ENCODE assay signal across 13 cellular contexts in the genomic region with DNA sequence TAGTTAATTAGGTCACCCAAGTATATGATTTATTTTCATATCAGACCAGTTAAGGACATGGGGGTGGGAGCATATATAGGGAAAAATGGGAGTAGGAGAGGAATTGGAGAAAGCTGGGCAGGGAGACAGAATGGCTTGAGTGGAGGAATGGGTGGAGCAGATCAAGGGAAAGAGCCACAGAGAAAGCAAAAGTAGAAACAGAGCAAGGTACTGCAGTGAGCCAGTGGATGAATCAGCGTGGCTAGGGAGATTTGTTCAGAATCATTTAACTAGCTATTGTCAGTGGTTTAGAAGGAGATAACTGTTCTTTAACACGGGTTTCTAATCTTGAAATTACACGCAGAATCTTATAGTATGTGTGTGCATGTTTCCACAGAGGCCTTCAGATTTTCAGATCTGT. TPM values are rescaled to one million over a fixed set of nuclear protein-coding genes. Genes with fewer than 3 reads are reported as not detected.
A peak's percentile ranks its signal among the peaks of the same experiment; 100 is the strongest.
DNase-seq lines count a peak whose midpoint lies in the region; ATAC-seq and TF ChIP-seq lines count a peak whose summit lies in the region.
"Had no signal": no experiment of that assay in that cellular context is flagged by ENCODE, and none has a peak within 500 bp of the region (broad histone marks: within the 10 kb centered on the region; RNA-seq: fewer than 3 reads in every experiment).

No MANE protein-coding gene starts in this region.

- intact Hi-C loops in left colon (cut with DNase I, micrococcal nuclease), result no loop called here
- intact Hi-C loops in heart left ventricle (cut with DNase I), result no loop called here

- H3K27me3 ChIP-seq in heart left ventricle, result no peaks in the 10 kb centered on the region

- H3K9me3 ChIP-seq in heart left ventricle, result peaks cover 0 to 11% (median 0%) of the 10 kb centered on the region in 12 donors
- H3K9me3 ChIP-seq: psoas muscle had no signal

- peak; percentile 16 for DNase-seq in stimulated activated CD4-positive, alpha-beta T cell treated with anti-CD3 and anti-CD28 coated beads, Interleukin-1b, Interleukin-23, amount 100 ng/mL, for 48 hours
- DNase-seq in stimulated activated CD4-positive, alpha-beta T cell treated with anti-CD3 and anti-CD28 coated beads, Interleukin-2, amount 100 ng/mL, for 24 hours, result no peak
- peak; percentile 22 for DNase-seq in MV-4-11 (lab: John Stamatoyannopoulos, UW)
- DNase-seq in left colon, result no peak
- DNase-seq in NCI-H748 (lab: John Stamatoyannopoulos, UW; ENCODE audit: unreplicated experiment), result no peak
- no peak for DNase-seq in ecto neural progenitor cell (ENCODE audit: low spot score)
- DNase-seq in heart left ventricle, result no peak
- DNase-seq: CD4-positive, alpha-beta T cell; left cardiac atrium; NCI-H446 treated with DMSO at 0.1 percent for 48 hours; psoas muscle; T-cell had no signal

- ATAC-seq in esophagus mucosa (peak; percentile 52), left colon (no peak), heart left ventricle (no peak)
- ATAC-seq: psoas muscle, T-cell had no signal

- TF ChIP-seq CTCF in heart left ventricle (IDR thresholded peaks at IDR 0.05), result no peak

- WGBS in heart left ventricle, 4 donors, result 80 to 84% (median 82%) methylated on average over 3 of the region's 3 CpGs

- H3K36me3 ChIP-seq in heart left ventricle, result no peaks in the 10 kb centered on the region

- no peak for TF ChIP-seq POLR2A in heart left ventricle (IDR thresholded peaks at IDR 0.05)

- H3K27ac ChIP-seq in heart left ventricle, result no peak overlapping the region
- H3K27ac ChIP-seq: psoas muscle had no signal

- peaks cover 0 to 11% (median 0%) of the 10 kb centered on the region in 12 donors for H3K4me1 ChIP-seq in heart left ventricle

- no peak overlapping the region for H3K4me3 ChIP-seq in heart left ventricle
- H3K4me3 ChIP-seq: psoas muscle had no signal

RNA-seq across cellular contexts. Expression of gene SNX24, which starts 37.4 kb away (rescaled TPM):
- total RNA-seq in esophagus mucosa (31.8 TPM), left colon (10 to 100 TPM; 20.8 to 21.7 TPM), heart left ventricle (10 to 100 TPM in 8 of 9 donors, 1 to 10 TPM in 1; 10.0 to 21.2 (median 15.1) TPM)
- 10 to 100 TPM; 10.4 to 14.8 TPM for polyA plus RNA-seq in heart left ventricle

Comparison
In these comparisons a context has a peak if more than half of its experiments do, and no peak if none do; other contexts are left out.
1. DNase-seq: peak in stimulated activated CD4-positive, alpha-beta T cell treated with anti-CD3 and anti-CD28 coated beads, Interleukin-1b, Interleukin-23, amount 100 ng/mL, for 48 hours (single experiment) and MV-4-11 (single experiment); none in stimulated activated CD4-positive, alpha-beta T cell treated with anti-CD3 and anti-CD28 coated beads, Interleukin-2, amount 100 ng/mL, for 24 hours (0 of 2), left colon (0 of 2), NCI-H748 (single experiment), ecto neural progenitor cell (single experiment) and heart left ventricle (0 of 5).